Comparison of ENCODE assay signal across 17 cellular contexts in the genomic region with DNA sequence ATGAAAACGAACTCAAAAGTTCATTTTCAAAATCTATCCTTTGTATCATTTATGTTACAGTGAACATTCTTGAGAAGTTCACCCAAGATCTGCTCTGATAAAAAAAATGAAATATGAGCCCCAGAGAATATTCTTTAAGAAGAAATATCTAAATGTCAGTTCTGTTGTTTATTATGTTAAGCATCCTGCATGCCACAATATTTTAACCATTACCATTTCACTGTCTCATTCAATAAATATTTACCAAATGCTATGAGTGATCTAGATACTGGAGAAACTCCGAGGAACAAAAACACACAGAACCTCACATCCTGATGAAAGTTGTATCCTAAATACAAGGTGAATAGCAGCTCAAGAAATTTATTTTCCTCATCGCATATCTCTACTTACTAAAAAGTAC.
"Had no signal": no experiment of that assay in that cellular context is flagged by ENCODE, and none has a peak within 500 bp of the region (broad histone marks: within the 10 kb centered on the region; RNA-seq: fewer than 3 reads in every experiment).

No MANE protein-coding gene starts in this region.

- H3K27me3 ChIP-seq: heart right ventricle, neutrophil had no signal

- H3K4me3 ChIP-seq: coronary artery, heart right ventricle, psoas muscle had no signal

- DNase-seq: effector CD4-positive, alpha-beta T cell; endodermal cell; heart right ventricle; hypothalamus; islet precursor cell; mammary epithelial cell; naive thymus-derived CD4-positive, alpha-beta T cell; psoas muscle; retina; small intestine; stimulated activated CD4-positive, alpha-beta T cell treated with anti-CD3 and anti-CD28 coated beads, Interleukin-12 subunit alpha, Interleukin-12 subunit beta, amount 100 ng/mL, for 4 hours; stimulated activated naive CD4-positive, alpha-beta T cell treated with Interleukin-2 at 50 U/mL for 16 hours; trophoblast cell had no signal

- H3K36me3 Mint-ChIP-seq: naive thymus-derived CD4-positive, alpha-beta T cell had no signal

- H3K4me1 Mint-ChIP-seq: endodermal cell; naive thymus-derived CD4-positive, alpha-beta T cell had no signal

- H3K4me1 ChIP-seq: heart right ventricle, psoas muscle had no signal

- H3K27ac Mint-ChIP-seq: endodermal cell; naive thymus-derived CD4-positive, alpha-beta T cell had no signal

- H3K9me3 ChIP-seq: neutrophil, psoas muscle had no signal

- ATAC-seq: heart right ventricle; left lobe of liver; naive thymus-derived CD4-positive, alpha-beta T cell; psoas muscle; sciatic nerve had no signal

- H3K36me3 ChIP-seq: heart right ventricle, neutrophil had no signal

- H3K27ac ChIP-seq: coronary artery, heart right ventricle, neutrophil, psoas muscle had no signal

- H3K4me3 Mint-ChIP-seq: endodermal cell; naive thymus-derived CD4-positive, alpha-beta T cell had no signal
